ENCODE assay signal across 18 cellular contexts in the genomic region with DNA sequence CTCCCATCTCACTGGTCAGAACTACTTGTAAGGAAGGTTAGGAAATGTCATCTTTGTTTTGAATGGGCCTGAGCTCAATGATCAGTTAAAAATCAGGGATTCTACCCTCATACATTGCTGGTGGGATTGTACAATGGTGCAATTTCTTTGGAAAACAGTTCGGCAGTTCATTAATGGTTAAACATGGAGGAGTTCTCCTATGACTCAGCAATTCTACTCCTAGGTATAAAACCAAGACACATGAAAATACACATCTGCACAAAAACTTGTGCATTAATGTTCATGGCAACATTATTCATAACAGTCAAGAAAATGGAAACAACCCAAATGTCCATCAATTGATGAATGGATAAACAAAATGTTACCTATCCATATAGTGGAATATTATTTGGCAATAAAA. TPM values are rescaled to one million over a fixed set of nuclear protein-coding genes. Genes with fewer than 3 reads are reported as not detected.
DNase-seq lines count a peak whose midpoint lies in the region; ATAC-seq, FAIRE-seq and TF ChIP-seq lines count a peak whose summit lies in the region.
"Had no signal": no experiment of that assay in that cellular context is flagged by ENCODE, and none has a peak within 500 bp of the region (broad histone marks: within the 10 kb centered on the region; RNA-seq: fewer than 3 reads in every experiment).

No MANE protein-coding gene starts in this region.

- dilution Hi-C loops in mammary epithelial cell (cut with HindIII; ENCODE audit: low sequenced_read_pairs) = loop anchor here (25.0 kb wide), 1 partner anchor 316 kb away; no protein-coding TSS in a partner anchor

- no peaks in the 10 kb centered on the region for H3K36me3 ChIP-seq in mammary epithelial cell (ENCODE audit: insufficient read depth, low read length)
- H3K36me3 ChIP-seq in K562 (ENCODE audit: control insufficient read depth, insufficient read depth, low read length) = no peaks in the 10 kb centered on the region
- no peaks in the 10 kb centered on the region for H3K36me3 ChIP-seq in smooth muscle cell (ENCODE audit: low read depth)
- H3K36me3 ChIP-seq: BLaER1, HAP-1 had no signal

- no peak overlapping the region for H3K4me3 Mint-ChIP-seq in MCF 10A (ENCODE audit: unreplicated experiment)
- H3K4me3 Mint-ChIP-seq: CD8-positive, alpha-beta memory T cell; HFFc6 had no signal

- no peak for TF ChIP-seq EP300 in K562 (IDR thresholded peaks at IDR 0.05; ENCODE audit: low read length)

- H4K20me1 ChIP-seq in mammary epithelial cell (ENCODE audit: insufficient read depth, low read length) (no peaks in the 10 kb centered on the region), K562 (replicated peaks; ENCODE audit: control insufficient read depth, insufficient read depth, low read length) (no peaks in the 10 kb centered on the region), smooth muscle cell (ENCODE audit: low read depth) (no peaks in the 10 kb centered on the region)
- H4K20me1 ChIP-seq: BLaER1 had no signal

- BruUV-seq in mammary epithelial cell (replicated peaks; lab: Mats Ljungman, UMichigan) (no TSS peak), MCF 10A (replicated peaks; lab: Mats Ljungman, UMichigan) (no TSS peak), K562 (replicated peaks; lab: Mats Ljungman, UMichigan) (no TSS peak)

- intact Hi-C loops in mammary epithelial cell (cut with micrococcal nuclease) = no loop called here
- intact Hi-C loops in MCF 10A (cut with micrococcal nuclease) = no loop called here
- intact Hi-C loops in K562 (cut with micrococcal nuclease) = no loop called here
- intact Hi-C loops in Right ventricle myocardium inferior (cut with DNase I) = no loop called here

- H3K27ac ChIP-seq in mammary epithelial cell (ENCODE audit: insufficient read depth, low read depth, low read length) = no peak overlapping the region
- H3K27ac ChIP-seq in K562 (ENCODE audit: extremely low read depth, low read depth, low read length) = peak overlapping the region; percentile 43; the same call in 2 of the 3 replicates
- no peak overlapping the region for H3K27ac ChIP-seq in smooth muscle cell (ENCODE audit: low read depth)
- H3K27ac ChIP-seq: 22Rv1, BLaER1 had no signal

- H3K36me3 Mint-ChIP-seq in MCF 10A (ENCODE audit: insufficient read depth, unreplicated experiment) = no peaks in the 10 kb centered on the region

- H3F3A ChIP-seq in smooth muscle cell (ENCODE audit: low read depth) = no peaks in the 10 kb centered on the region

- CTCF ChIA-PET in mammary epithelial cell (lab: Charles Lee; ENCODE audit: low non-redundant PET) (no interaction called here), MCF 10A (lab: Yijun Ruan, JAX) (interaction anchor here (1.1 to 1.7 kb wide), 2 partner anchors 39 to 431 kb away, joined by 6 to 7 read pairs; no protein-coding TSS in a partner anchor), K562 (lab: Yijun Ruan, JAX; ENCODE audit: low intra/inter-chr PET ratio) (interaction anchor here (0.5 kb wide), 1 partner anchor 120 kb away, joined by 3 read pairs; no protein-coding TSS in a partner anchor)

- H3K27me3 Mint-ChIP-seq in MCF 10A (ENCODE audit: insufficient read depth, unreplicated experiment) = no peaks in the 10 kb centered on the region

- H3K9ac ChIP-seq in mammary epithelial cell (ENCODE audit: insufficient read depth, low read length) (no peak overlapping the region), K562 (ENCODE audit: insufficient read depth in 1 of 2, low read depth in 2 of 2, low read length in 2 of 2) (no peak overlapping the region), smooth muscle cell (ENCODE audit: low read depth) (no peak overlapping the region)
- H3K9ac ChIP-seq: BLaER1 had no signal

- no peak for FAIRE-seq in K562 (lab: Jason Lieb, UNC)
- FAIRE-seq: GM18507, HTR-8/SVneo had no signal

- in situ Hi-C loops in mammary epithelial cell (cut with MboI; ENCODE audit: low sequenced_read_pairs in 2 of 2) = no loop called here
- in situ Hi-C loops in K562 (cut with MboI) = no loop called here

- H3K27ac Mint-ChIP-seq in MCF 10A (ENCODE audit: low read depth, unreplicated experiment) = no peak overlapping the region
- H3K27ac Mint-ChIP-seq: CD8-positive, alpha-beta memory T cell; HFFc6 had no signal

- TF ChIP-seq CTCF in mammary epithelial cell (conservative IDR thresholded peaks at IDR 0.05 in 1 of 2, IDR thresholded peaks at IDR 0.05 in 1 of 2; ENCODE audit: extremely low read depth in 1 of 2, insufficient read depth in 1 of 2, low read depth in 1 of 2, low read length in 2 of 2) (no peak), MCF 10A (IDR thresholded peaks at IDR 0.05; ENCODE audit: unreplicated experiment) (no peak), K562 (IDR thresholded peaks at IDR 0.05 in 2 of 3, conservative IDR thresholded peaks at IDR 0.05 in 1 of 3; ENCODE audit: insufficient read depth in 2 of 3, low read depth in 1 of 3, low read length in 3 of 3) (no peak), smooth muscle cell (IDR thresholded peaks at IDR 0.05; ENCODE audit: borderline replicate concordance, insufficient read depth, poor library complexity, severe bottlenecking) (no peak)

- peaks cover 21% of the 10 kb centered on the region for H3K4me1 Mint-ChIP-seq in MCF 10A (ENCODE audit: insufficient read depth, unreplicated experiment)

- no peaks in the 10 kb centered on the region for H3K9me3 Mint-ChIP-seq in MCF 10A (ENCODE audit: unreplicated experiment)
- H3K9me3 Mint-ChIP-seq: CD8-positive, alpha-beta memory T cell; HFFc6 had no signal

- H3K9me1 ChIP-seq in K562 (ENCODE audit: control insufficient read depth, insufficient read depth, low read length) = no peaks in the 10 kb centered on the region

- H3K27me3 ChIP-seq in mammary epithelial cell (ENCODE audit: insufficient read depth, low read length) = no peaks in the 10 kb centered on the region
- no peaks in the 10 kb centered on the region for H3K27me3 ChIP-seq in K562 (ENCODE audit: control insufficient read depth in 2 of 2, insufficient read depth in 2 of 2, low read length in 2 of 2)
- H3K27me3 ChIP-seq in smooth muscle cell (ENCODE audit: low read depth) = no peaks in the 10 kb centered on the region
- H3K27me3 ChIP-seq: BLaER1 had no signal

- POLR2A ChIA-PET in MCF 10A (lab: Yijun Ruan, JAX) (no interaction called here), K562 (lab: Yijun Ruan, JAX) (no interaction called here)

- DNase-seq in mammary epithelial cell (no peak), MCF 10A (ENCODE audit: unreplicated experiment) (no peak), K562 (ENCODE audit: extremely low read depth in 1 of 4, low spot score in 3 of 4) (no peak), Right ventricle myocardium inferior (ENCODE audit: missing footprints) (no peak), smooth muscle cell (lab: John Stamatoyannopoulos, UW; ENCODE audit: unreplicated experiment) (no peak)
- DNase-seq: AML-193; CD8-positive, alpha-beta memory T cell; DMS53; GOT3; HFFc6; KBM-7 had no signal

- H3K79me2 ChIP-seq in mammary epithelial cell (ENCODE audit: insufficient read depth, low read length) (no peaks in the 10 kb centered on the region), K562 (ENCODE audit: control insufficient read depth, insufficient read depth, low read length) (no peaks in the 10 kb centered on the region), smooth muscle cell (ENCODE audit: low read depth) (no peaks in the 10 kb centered on the region)

- no peak for TF ChIP-seq POLR2A in K562 (conservative IDR thresholded peaks at IDR 0.05)

- H3K4me3 ChIP-seq in mammary epithelial cell (replicated peaks in 1 of 3; ENCODE audit: insufficient read depth in 1 of 3, low read depth in 2 of 3, low read length in 3 of 3) = no peak overlapping the region
- H3K4me3 ChIP-seq in K562 = no peak overlapping the region
- no peak overlapping the region for H3K4me3 ChIP-seq in smooth muscle cell
- H3K4me3 ChIP-seq: BLaER1, HAP-1 had no signal

- no peak for ATAC-seq in K562
- no peak for ATAC-seq in GM18861 (IDR thresholded peaks at IDR 0.05; ENCODE audit: unreplicated experiment)
- ATAC-seq in Right ventricle myocardium inferior = no peak

- H3K4me1 ChIP-seq in mammary epithelial cell (ENCODE audit: insufficient read depth, low read length) = peaks cover 11% of the 10 kb centered on the region
- H3K4me1 ChIP-seq in K562 (replicated peaks in 1 of 2; ENCODE audit: control insufficient read depth in 2 of 2, insufficient read depth in 2 of 2, low read length in 2 of 2) = peaks cover 8 to 10% of the 10 kb centered on the region in 2 experiments
- H3K4me1 ChIP-seq in smooth muscle cell (ENCODE audit: low read depth) = no peaks in the 10 kb centered on the region
- H3K4me1 ChIP-seq: BLaER1 had no signal

- 54% methylated on average over 1 of the region's 1 CpG for WGBS in mammary epithelial cell (ENCODE audit: low coverage, missing lambda C conversion rate)
- WGBS in K562 (ENCODE audit: insufficient coverage, low coverage, missing lambda C conversion rate) = 44% methylated on average over 1 of the region's 1 CpG
- 97% methylated on average over 1 of the region's 1 CpG for WGBS in smooth muscle cell (ENCODE audit: low lambda C conversion rate)

- H3K9me3 ChIP-seq in mammary epithelial cell (replicated peaks; ENCODE audit: insufficient read depth, low read length) = no peaks in the 10 kb centered on the region
- no peaks in the 10 kb centered on the region for H3K9me3 ChIP-seq in K562 (replicated peaks; ENCODE audit: control insufficient read depth, insufficient read depth, low read depth, low read length)
- H3K9me3 ChIP-seq in smooth muscle cell (replicated peaks; ENCODE audit: low read depth) = no peaks in the 10 kb centered on the region
- H3K9me3 ChIP-seq: BLaER1, HAP-1 had no signal

- H3K4me2 ChIP-seq in mammary epithelial cell (ENCODE audit: insufficient read depth, low read depth, low read length) (no peak overlapping the region), K562 (ENCODE audit: insufficient read depth, low read length) (no peak overlapping the region), smooth muscle cell (no peak overlapping the region)
- H3K4me2 ChIP-seq: BLaER1 had no signal

- peak overlapping the region; percentile 36 for H2AFZ ChIP-seq in mammary epithelial cell (ENCODE audit: low read depth, low read length)
- peak overlapping the region; percentile 83 for H2AFZ ChIP-seq in K562 (ENCODE audit: low read depth, low read length)
- H2AFZ ChIP-seq in smooth muscle cell (ENCODE audit: low read depth) = no peak overlapping the region

- no peak for TF ChIP-seq RAD21 in K562 (CRISPR knock-in tag; conservative IDR thresholded peaks at IDR 0.05 in 1 of 2, IDR thresholded peaks at IDR 0.05 in 1 of 2)

RNA-seq across cellular contexts. Expression of gene APOA5, which starts 4.9 kb away (rescaled TPM):
- not detected for total RNA-seq in mammary epithelial cell
- not detected for polyA plus RNA-seq in mammary epithelial cell
- polyA minus RNA-seq in mammary epithelial cell = not detected
- not detected in 2 replicates for total RNA-seq in MCF 10A (2022)
- not detected in 2 replicates for total RNA-seq in K562 (2011; cell fraction: chromatin; rRNA removed; ENCODE audit: low replicate concordance)
- total RNA-seq in K562 (2011; cell fraction: nucleolus; rRNA removed) = not detected in 2 replicates
- not detected in 2 replicates for total RNA-seq in K562 (2011; cell fraction: nucleoplasm; rRNA removed)
- not detected in 2 replicates for total RNA-seq in K562 (2014; rRNA removed)
- not detected in 2 replicates for total RNA-seq in K562 (2014; rRNA removed; fragmentation: Illumina TruSeq; extraction: Trizol)
- total RNA-seq in K562 (2015; rRNA removed; fragmentation: Illumina TruSeq; extraction: Trizol) = not detected in 2 replicates
- 0.67 TPM in 1 of 2 replicates, not detected in the other for total RNA-seq in K562 (2021)
- not detected in 2 replicates for polyA plus RNA-seq in K562 (2011; rRNA removed)
- 0.03 TPM in 1 of 2 replicates, not detected in the other for polyA plus RNA-seq in K562 (2011; cell fraction: cytosol; rRNA removed)
- not detected in 2 replicates for polyA plus RNA-seq in K562 (2011; cell fraction: nucleus; rRNA removed)
- polyA plus RNA-seq in K562 (2012) = not detected in 2 replicates
- not detected in 2 replicates for polyA plus RNA-seq in K562 (2014; fragmentation: Illumina TruSeq; extraction: Trizol)
- polyA plus RNA-seq in K562 (2014; fragmentation: Nextera tagmentation; extraction: Ambion mirVana) = not detected
- not detected in 2 replicates for polyA plus RNA-seq in K562 (2014; rRNA removed)
- not detected in 2 replicates for polyA minus RNA-seq in K562 (2011; rRNA and poly(A)+ RNA removed)
- not detected in 2 replicates for polyA minus RNA-seq in K562 (2011; cell fraction: cytosol; rRNA and poly(A)+ RNA removed)
- not detected in 2 replicates for polyA minus RNA-seq in K562 (2011; cell fraction: nucleus; rRNA and poly(A)+ RNA removed)
- not detected for total RNA-seq in Right ventricle myocardium inferior
- total RNA-seq in smooth muscle cell = not detected in 2 replicates
- polyA plus RNA-seq in smooth muscle cell = not detected in 2 replicates
- total RNA-seq: CD8-positive, alpha-beta memory T cell; Daoy; HFFc6 had no signal
- polyA plus RNA-seq: CD8-positive, alpha-beta memory T cell had no signal

RNA-seq across cellular contexts. Expression of gene ZPR1, which starts 8.7 kb away (rescaled TPM):
- total RNA-seq in mammary epithelial cell (10 to 100 TPM; 35.7 to 67.9 TPM), MCF 10A (2022) (82.5 and 105 TPM in 2 replicates), K562 (2014; rRNA removed) (67.0 and 80.2 TPM in 2 replicates), K562 (2014; rRNA removed; fragmentation: Illumina TruSeq; extraction: Trizol) (94.1 and 104 TPM in 2 replicates), K562 (2015; rRNA removed; fragmentation: Illumina TruSeq; extraction: Trizol) (83.8 and 85.1 TPM in 2 replicates), K562 (2021) (83.8 and 88.6 TPM in 2 replicates), Right ventricle myocardium inferior (23.3 TPM), smooth muscle cell (26.2 and 34.8 TPM in 2 replicates)
- polyA plus RNA-seq in mammary epithelial cell (57.6 TPM), K562 (2011; rRNA removed) (89.3 and 120 TPM in 2 replicates), K562 (2014; fragmentation: Illumina TruSeq; extraction: Trizol) (83.9 and 96.8 TPM in 2 replicates), K562 (2014; fragmentation: Nextera tagmentation; extraction: Ambion mirVana) (10 to 100 TPM; 13.0 to 17.2 TPM), K562 (2014; rRNA removed) (66.3 and 77.5 TPM in 2 replicates), smooth muscle cell (34.2 and 48.5 TPM in 2 replicates)
- polyA minus RNA-seq in mammary epithelial cell = 43.6 TPM
- total RNA-seq in K562 (2011; cell fraction: chromatin; rRNA removed; ENCODE audit: low replicate concordance) = 120 and 142 TPM in 2 replicates
- 64.1 and 76.7 TPM in 2 replicates for total RNA-seq in K562 (2011; cell fraction: nucleolus; rRNA removed)
- total RNA-seq in K562 (2011; cell fraction: nucleoplasm; rRNA removed) = 77.9 and 94.5 TPM in 2 replicates
- polyA plus RNA-seq in K562 (2011; cell fraction: cytosol; rRNA removed) = 55.3 and 65.6 TPM in 2 replicates
- 95.7 and 103 TPM in 2 replicates for polyA plus RNA-seq in K562 (2011; cell fraction: nucleus; rRNA removed)
- polyA plus RNA-seq in K562 (2012) = 50.1 and 76.2 TPM in 2 replicates
- 126 and 135 TPM in 2 replicates for polyA minus RNA-seq in K562 (2011; rRNA and poly(A)+ RNA removed)
- 63.5 and 68.0 TPM in 2 replicates for polyA minus RNA-seq in K562 (2011; cell fraction: cytosol; rRNA and poly(A)+ RNA removed)
- polyA minus RNA-seq in K562 (2011; cell fraction: nucleus; rRNA and poly(A)+ RNA removed) = 63.0 and 97.1 TPM in 2 replicates

RNA-seq across cellular contexts. Expression of gene BUD13, which starts 23.8 kb away (rescaled TPM):
- 10 to 100 TPM in 1 of 2 donors, 1 to 10 TPM in 1; 9.2 to 15.5 TPM for total RNA-seq in mammary epithelial cell
- polyA plus RNA-seq in mammary epithelial cell = 14.4 TPM
- polyA minus RNA-seq in mammary epithelial cell = 14.1 TPM
- 11.8 and 15.1 TPM in 2 replicates for total RNA-seq in MCF 10A (2022)
- total RNA-seq in K562 (2011; cell fraction: chromatin; rRNA removed; ENCODE audit: low replicate concordance) = 15.6 and 21.6 TPM in 2 replicates
- 11.8 and 13.9 TPM in 2 replicates for total RNA-seq in K562 (2011; cell fraction: nucleolus; rRNA removed)
- total RNA-seq in K562 (2011; cell fraction: nucleoplasm; rRNA removed) = 14.7 and 15.7 TPM in 2 replicates
- total RNA-seq in K562 (2014; rRNA removed) = 25.1 and 28.0 TPM in 2 replicates
- total RNA-seq in K562 (2014; rRNA removed; fragmentation: Illumina TruSeq; extraction: Trizol) = 20.5 and 24.2 TPM in 2 replicates
- total RNA-seq in K562 (2015; rRNA removed; fragmentation: Illumina TruSeq; extraction: Trizol) = 30.7 and 31.1 TPM in 2 replicates
- total RNA-seq in K562 (2021) = 19.9 and 22.9 TPM in 2 replicates
- polyA plus RNA-seq in K562 (2011; rRNA removed) = 23.9 and 27.1 TPM in 2 replicates
- polyA plus RNA-seq in K562 (2011; cell fraction: cytosol; rRNA removed) = 22.8 and 30.1 TPM in 2 replicates
- polyA plus RNA-seq in K562 (2011; cell fraction: nucleus; rRNA removed) = 21.3 and 23.8 TPM in 2 replicates
- 14.8 and 19.9 TPM in 2 replicates for polyA plus RNA-seq in K562 (2012)
- 32.5 and 34.1 TPM in 2 replicates for polyA plus RNA-seq in K562 (2014; fragmentation: Illumina TruSeq; extraction: Trizol)
- polyA plus RNA-seq in K562 (2014; fragmentation: Nextera tagmentation; extraction: Ambion mirVana) = 10 to 100 TPM in 1 of 2 experiments, 1 to 10 TPM in 1; 9.5 to 10.6 TPM
- polyA plus RNA-seq in K562 (2014; rRNA removed) = 27.1 and 28.2 TPM in 2 replicates
- polyA minus RNA-seq in K562 (2011; rRNA and poly(A)+ RNA removed) = 34.5 and 34.7 TPM in 2 replicates
- polyA minus RNA-seq in K562 (2011; cell fraction: cytosol; rRNA and poly(A)+ RNA removed) = 15.0 and 16.0 TPM in 2 replicates
- 10.0 and 16.0 TPM in 2 replicates for polyA minus RNA-seq in K562 (2011; cell fraction: nucleus; rRNA and poly(A)+ RNA removed)
- 7.8 TPM for total RNA-seq in Right ventricle myocardium inferior
- total RNA-seq in smooth muscle cell = 13.4 and 13.8 TPM in 2 replicates
- 10.9 and 15.7 TPM in 2 replicates for polyA plus RNA-seq in smooth muscle cell

RNA-seq across cellular contexts. Expression of gene APOA4, which starts 26.6 kb away (rescaled TPM):
- not detected for total RNA-seq in mammary epithelial cell
- not detected for polyA plus RNA-seq in mammary epithelial cell
- not detected for polyA minus RNA-seq in mammary epithelial cell
- not detected in 2 replicates for total RNA-seq in MCF 10A (2022)
- total RNA-seq in K562 (2011; cell fraction: chromatin; rRNA removed; ENCODE audit: low replicate concordance) = 0.32 TPM in 1 of 2 replicates, not detected in the other
- total RNA-seq in K562 (2011; cell fraction: nucleolus; rRNA removed) = not detected in 2 replicates
- total RNA-seq in K562 (2011; cell fraction: nucleoplasm; rRNA removed) = not detected in 2 replicates
- not detected in 2 replicates for total RNA-seq in K562 (2014; rRNA removed)
- total RNA-seq in K562 (2014; rRNA removed; fragmentation: Illumina TruSeq; extraction: Trizol) = not detected in 2 replicates
- total RNA-seq in K562 (2015; rRNA removed; fragmentation: Illumina TruSeq; extraction: Trizol) = not detected in 2 replicates
- not detected in 2 replicates for total RNA-seq in K562 (2021)
- not detected in 2 replicates for polyA plus RNA-seq in K562 (2011; rRNA removed)
- polyA plus RNA-seq in K562 (2011; cell fraction: cytosol; rRNA removed) = not detected in 2 replicates
- polyA plus RNA-seq in K562 (2011; cell fraction: nucleus; rRNA removed) = not detected in 2 replicates
- 0.10 TPM in 1 of 2 replicates, not detected in the other for polyA plus RNA-seq in K562 (2012)
- polyA plus RNA-seq in K562 (2014; fragmentation: Illumina TruSeq; extraction: Trizol) = not detected in 2 replicates
- not detected for polyA plus RNA-seq in K562 (2014; fragmentation: Nextera tagmentation; extraction: Ambion mirVana)
- 0.07 and 0.11 TPM in 2 replicates for polyA plus RNA-seq in K562 (2014; rRNA removed)
- polyA minus RNA-seq in K562 (2011; rRNA and poly(A)+ RNA removed) = not detected in 2 replicates
- not detected in 2 replicates for polyA minus RNA-seq in K562 (2011; cell fraction: cytosol; rRNA and poly(A)+ RNA removed)
- polyA minus RNA-seq in K562 (2011; cell fraction: nucleus; rRNA and poly(A)+ RNA removed) = not detected in 2 replicates
- total RNA-seq in Right ventricle myocardium inferior = not detected
- not detected in 2 replicates for total RNA-seq in smooth muscle cell
- polyA plus RNA-seq in smooth muscle cell = 0.14 and 0.15 TPM in 2 replicates
- total RNA-seq: CD8-positive, alpha-beta memory T cell; Daoy; HFFc6 had no signal
- polyA plus RNA-seq: CD8-positive, alpha-beta memory T cell had no signal

RNA-seq across cellular contexts. Expression of gene APOC3, which starts 33.2 kb away (rescaled TPM):
- total RNA-seq in mammary epithelial cell (not detected), MCF 10A (2022) (not detected in 2 replicates), K562 (2014; rRNA removed) (not detected in 2 replicates), K562 (2014; rRNA removed; fragmentation: Illumina TruSeq; extraction: Trizol) (not detected in 2 replicates), K562 (2015; rRNA removed; fragmentation: Illumina TruSeq; extraction: Trizol) (not detected in 2 replicates), K562 (2021) (1.1 and 1.7 TPM in 2 replicates), Right ventricle myocardium inferior (not detected), smooth muscle cell (not detected in 2 replicates)
- polyA plus RNA-seq in mammary epithelial cell (not detected), K562 (2011; rRNA removed) (not detected in 2 replicates), K562 (2014; fragmentation: Illumina TruSeq; extraction: Trizol) (not detected in 2 replicates), K562 (2014; fragmentation: Nextera tagmentation; extraction: Ambion mirVana) (not detected), K562 (2014; rRNA removed) (not detected in 2 replicates), smooth muscle cell (0.54 and 1.1 TPM in 2 replicates)
- not detected for polyA minus RNA-seq in mammary epithelial cell
- not detected in 2 replicates for total RNA-seq in K562 (2011; cell fraction: chromatin; rRNA removed; ENCODE audit: low replicate concordance)
- not detected in 2 replicates for total RNA-seq in K562 (2011; cell fraction: nucleolus; rRNA removed)
- not detected in 2 replicates for total RNA-seq in K562 (2011; cell fraction: nucleoplasm; rRNA removed)
- not detected in 2 replicates for polyA plus RNA-seq in K562 (2011; cell fraction: cytosol; rRNA removed)
- polyA plus RNA-seq in K562 (2011; cell fraction: nucleus; rRNA removed) = not detected in 2 replicates
- not detected in 2 replicates for polyA plus RNA-seq in K562 (2012)
- not detected in 2 replicates for polyA minus RNA-seq in K562 (2011; rRNA and poly(A)+ RNA removed)
- polyA minus RNA-seq in K562 (2011; cell fraction: cytosol; rRNA and poly(A)+ RNA removed) = not detected in 2 replicates
- not detected in 2 replicates for polyA minus RNA-seq in K562 (2011; cell fraction: nucleus; rRNA and poly(A)+ RNA removed)
- total RNA-seq: CD8-positive, alpha-beta memory T cell; Daoy; HFFc6 had no signal
- polyA plus RNA-seq: CD8-positive, alpha-beta memory T cell had no signal
